In genomic region chr11:59171508-59172322, GRCh38 we compare ENCODE assay signal across 8 cellular contexts. TPM values are rescaled to one million over a fixed set of nuclear protein-coding genes. Genes with fewer than 3 reads are reported as not detected.
DNase-seq lines count a peak whose midpoint lies in the region; ATAC-seq and TF ChIP-seq lines count a peak whose summit lies in the region.

Gene DTX4, plus strand, starts transcription at chr11:59172132. Its CDS starts 464 bp downstream, at chr11:59172596.

- H3K36me3 ChIP-seq in kidney epithelial cell (ENCODE audit: control insufficient read depth, insufficient read depth, low read length), result no peaks in the 10 kb centered on the region

- no peaks in the 10 kb centered on the region for H3K27me3 ChIP-seq in kidney epithelial cell (ENCODE audit: control insufficient read depth, insufficient read depth, low read length)

- DNase-seq in AG08396 (ENCODE audit: low spot score), result peak; percentile 89
- peak; percentile 90 for DNase-seq in NCI-H2227 treated with DMSO at 0.1 percent for 48 hours (lab: John Stamatoyannopoulos, UW)
- DNase-seq in cerebellar nuclear complex (lab: John Stamatoyannopoulos, UW), result peak; percentile 73 to 86
- DNase-seq in kidney epithelial cell (ENCODE audit: low read depth), result peak; percentile 56
- peak; percentile 96 for DNase-seq in stimulated activated CD4-positive, alpha-beta T cell treated with anti-CD3 and anti-CD28 coated beads, Interleukin-15, amount 100 ng/mL, for 24 hours

- peak; percentile 72 for ATAC-seq in GM18870 (IDR thresholded peaks at IDR 0.05; ENCODE audit: unreplicated experiment)
- peak; percentile 64 for ATAC-seq in HG03108 (IDR thresholded peaks at IDR 0.05; ENCODE audit: unreplicated experiment)
- peak; percentile 86 to 90 for ATAC-seq in activated CD4-positive, CD25-positive, alpha-beta regulatory T cell treated with anti-CD3 and anti-CD28 coated beads, Interleukin-2, amount 50 U/mL, for 24 hours

- TF ChIP-seq CTCF in kidney epithelial cell (IDR thresholded peaks at IDR 0.05; ENCODE audit: insufficient read depth, low read length, poor library complexity, severe bottlenecking), result peak; percentile 98

- peak within 1 kb of the TSS; percentile 48 for H3K4me3 ChIP-seq in kidney epithelial cell (ENCODE audit: low read depth, low read length)

RNA-seq across cellular contexts. Expression of gene DTX4, which starts in this region (rescaled TPM):
- 7.4 and 9.1 TPM in 2 replicates for total RNA-seq in kidney epithelial cell

Comparison
In these comparisons a context has a peak if more than half of its experiments do, and no peak if none do; other contexts are left out.
1. Peak in every context shown above with its lines: DNase-seq, ATAC-seq and H3K4me3 ChIP-seq.